Comparison of ENCODE assay signal across 19 cellular contexts in genomic region chr11:34680206-34680605, GRCh38. TPM values are rescaled to one million over a fixed set of nuclear protein-coding genes. Genes with fewer than 3 reads are reported as not detected.
DNase-seq lines count a peak whose midpoint lies in the region; ATAC-seq and TF ChIP-seq lines count a peak whose summit lies in the region.
"Had no signal": no experiment of that assay in that cellular context is flagged by ENCODE, and none has a peak within 500 bp of the region (broad histone marks: within the 10 kb centered on the region; RNA-seq: fewer than 3 reads in every experiment).

No MANE protein-coding gene starts in this region.

- no peaks in the 10 kb centered on the region for H3K36me3 Mint-ChIP-seq in activated T-cell treated with anti-CD3 and anti-CD28 coated beads, Interleukin-2, amount 50 U/mL, for 4 hours (ENCODE audit: insufficient read depth)
- H3K36me3 Mint-ChIP-seq: activated naive CD4-positive, alpha-beta T cell treated with anti-CD3 and anti-CD28 coated beads, Interleukin-2, amount 10 ng/mL, durations not matched to agents 7 days and 5 days; naive B cell had no signal

- H3K4me3 Mint-ChIP-seq in activated T-cell treated with anti-CD3 and anti-CD28 coated beads, Interleukin-2, amount 50 U/mL, for 4 hours = no peak overlapping the region
- H3K4me3 Mint-ChIP-seq: activated CD4-positive, alpha-beta T cell treated with anti-CD3 and anti-CD28 coated beads, Interleukin-2, amount 10 ng/mL, durations not matched to agents 7 days and 5 days; activated naive CD4-positive, alpha-beta T cell treated with anti-CD3 and anti-CD28 coated beads, Interleukin-2, amount 10 ng/mL, durations not matched to agents 7 days and 5 days; naive B cell had no signal

- no peak for TF ChIP-seq CTCF in kidney epithelial cell (IDR thresholded peaks at IDR 0.05; ENCODE audit: insufficient read depth, low read length, poor library complexity, severe bottlenecking)

- DNase-seq in DMS53 (lab: John Stamatoyannopoulos, UW) = peak; percentile 92
- DNase-seq in HT1080 (ENCODE audit: low read depth) = peak; percentile 64
- DNase-seq in SJSA1 (ENCODE audit: low read depth in 1 of 2, low spot score in 2 of 2) = no peak
- DNase-seq in kidney epithelial cell (ENCODE audit: low read depth) = peak; percentile 39
- DNase-seq in activated T-cell treated with anti-CD3 and anti-CD28 coated beads, Interleukin-2, amount 50 U/mL, for 4 hours = no peak
- DNase-seq in H7 = no peak
- DNase-seq: activated CD4-positive, alpha-beta T cell treated with anti-CD3 and anti-CD28 coated beads, Interleukin-2, amount 10 ng/mL, durations not matched to agents 7 days and 5 days; activated naive CD4-positive, alpha-beta T cell treated with anti-CD3 and anti-CD28 coated beads, Interleukin-2, amount 10 ng/mL, durations not matched to agents 7 days and 5 days; BE2C; colonic mucosa; GF-D8; naive B cell; NCI-H1436 treated with DMSO at 0.1 percent for 48 hours had no signal

- H3K9me3 ChIP-seq in SJSA1 (replicated peaks) = no peaks in the 10 kb centered on the region
- H3K9me3 ChIP-seq: BE2C, colonic mucosa, suprapubic skin had no signal

- peaks cover 4% of the 10 kb centered on the region for H3K27me3 Mint-ChIP-seq in activated T-cell treated with anti-CD3 and anti-CD28 coated beads, Interleukin-2, amount 50 U/mL, for 4 hours (ENCODE audit: low read depth)

- no peaks in the 10 kb centered on the region for H3K9me3 Mint-ChIP-seq in activated T-cell treated with anti-CD3 and anti-CD28 coated beads, Interleukin-2, amount 50 U/mL, for 4 hours
- H3K9me3 Mint-ChIP-seq: activated CD4-positive, alpha-beta T cell treated with anti-CD3 and anti-CD28 coated beads, Interleukin-2, amount 10 ng/mL, durations not matched to agents 7 days and 5 days; activated naive CD4-positive, alpha-beta T cell treated with anti-CD3 and anti-CD28 coated beads, Interleukin-2, amount 10 ng/mL, durations not matched to agents 7 days and 5 days had no signal

- H3K27ac ChIP-seq in SJSA1 = peak overlapping the region; percentile 75; the same call in 1 of the 2 replicates
- H3K27ac ChIP-seq: colonic mucosa, parathyroid adenoma, suprapubic skin had no signal

- ATAC-seq in activated T-cell treated with anti-CD3 and anti-CD28 coated beads, Interleukin-2, amount 50 U/mL, for 4 hours = no peak
- ATAC-seq in HG03442 (IDR thresholded peaks at IDR 0.05; ENCODE audit: unreplicated experiment) = no peak

- H3K4me1 Mint-ChIP-seq in activated T-cell treated with anti-CD3 and anti-CD28 coated beads, Interleukin-2, amount 50 U/mL, for 4 hours (ENCODE audit: low read depth) = no peaks in the 10 kb centered on the region
- H3K4me1 Mint-ChIP-seq: activated CD4-positive, alpha-beta T cell treated with anti-CD3 and anti-CD28 coated beads, Interleukin-2, amount 10 ng/mL, durations not matched to agents 7 days and 5 days; activated naive CD4-positive, alpha-beta T cell treated with anti-CD3 and anti-CD28 coated beads, Interleukin-2, amount 10 ng/mL, durations not matched to agents 7 days and 5 days; naive B cell had no signal

- H3K36me3 ChIP-seq in SJSA1 = no peaks in the 10 kb centered on the region
- H3K36me3 ChIP-seq in kidney epithelial cell (ENCODE audit: control insufficient read depth, insufficient read depth, low read length) = no peaks in the 10 kb centered on the region
- no peaks in the 10 kb centered on the region for H3K36me3 ChIP-seq in H7 (replicated peaks; ENCODE audit: control insufficient read depth, insufficient read depth, low read length)
- H3K36me3 ChIP-seq: BE2C, colonic mucosa, suprapubic skin had no signal

- H3K4me1 ChIP-seq in SJSA1 (replicated peaks) = peaks cover 55% of the 10 kb centered on the region
- H3K4me1 ChIP-seq: BE2C, colonic mucosa, parathyroid adenoma had no signal

- no peaks in the 10 kb centered on the region for H3K27me3 ChIP-seq in SJSA1 (replicated peaks)
- no peaks in the 10 kb centered on the region for H3K27me3 ChIP-seq in kidney epithelial cell (ENCODE audit: control insufficient read depth, insufficient read depth, low read length)
- H3K27me3 ChIP-seq in H7 (ENCODE audit: control insufficient read depth, insufficient read depth, low read length) = no peaks in the 10 kb centered on the region
- H3K27me3 ChIP-seq: BE2C, colonic mucosa, suprapubic skin had no signal

- H3K4me3 ChIP-seq in SJSA1 (no peak overlapping the region), kidney epithelial cell (ENCODE audit: low read depth, low read length) (no peak overlapping the region), H7 (ENCODE audit: insufficient read depth, low read depth, low read length) (no peak overlapping the region)
- H3K4me3 ChIP-seq: colonic mucosa, lung, suprapubic skin had no signal

RNA-seq across cellular contexts. Expression of gene EHF, which starts 59.3 kb away (rescaled TPM):
- total RNA-seq in HT1080 (2014; rRNA removed; shearing (Covaris generic)) = 0.27 TPM in 1 of 2 replicates, not detected in the other
- 0.05 TPM in 1 of 2 replicates, not detected in the other for polyA plus RNA-seq in HT1080 (2015; cell fraction: cytosol; rRNA removed)
- not detected in 2 replicates for polyA plus RNA-seq in HT1080 (2015; cell fraction: nucleus; rRNA removed)
- 0.22 TPM in 1 of 2 replicates, not detected in the other for total RNA-seq in SJSA1 (2014; rRNA removed; shearing (Covaris generic))
- total RNA-seq in kidney epithelial cell = 45.8 and 47.3 TPM in 2 replicates
- under 1 TPM; 0.16 to 0.40 (median 0.37) TPM for total RNA-seq in activated T-cell treated with anti-CD3 and anti-CD28 coated beads, Interleukin-2, amount 50 U/mL, for 4 hours
- 1.4 TPM in 1 of 2 replicates, not detected in the other for total RNA-seq in H7 (2014; rRNA removed; shearing (Covaris generic))
- total RNA-seq: glomerular endothelial cell, skeletal muscle tissue had no signal

Comparison
In these comparisons a context has a peak if more than half of its experiments do, and no peak if none do; other contexts are left out.
1. DNase-seq: peak in DMS53 (single experiment), HT1080 (single experiment) and kidney epithelial cell (single experiment); none in SJSA1 (0 of 2), activated T-cell treated with anti-CD3 and anti-CD28 coated beads, Interleukin-2, amount 50 U/mL, for 4 hours (single experiment) and H7 (single experiment).
2. RNA of gene EHF, which starts 59.3 kb away (total RNA-seq): 45.8 to 47.3 TPM in kidney epithelial cell; 1.4 TPM in H7, 0.16 to 0.40 TPM in activated T-cell treated with anti-CD3 and anti-CD28 coated beads, Interleukin-2, amount 50 U/mL, for 4 hours, 0.27 TPM in HT1080 and 0.22 TPM in SJSA1; every median in the first group is over 10 times any median in the second.